8 cellular contexts compared by ENCODE assay signal in the genomic region with DNA sequence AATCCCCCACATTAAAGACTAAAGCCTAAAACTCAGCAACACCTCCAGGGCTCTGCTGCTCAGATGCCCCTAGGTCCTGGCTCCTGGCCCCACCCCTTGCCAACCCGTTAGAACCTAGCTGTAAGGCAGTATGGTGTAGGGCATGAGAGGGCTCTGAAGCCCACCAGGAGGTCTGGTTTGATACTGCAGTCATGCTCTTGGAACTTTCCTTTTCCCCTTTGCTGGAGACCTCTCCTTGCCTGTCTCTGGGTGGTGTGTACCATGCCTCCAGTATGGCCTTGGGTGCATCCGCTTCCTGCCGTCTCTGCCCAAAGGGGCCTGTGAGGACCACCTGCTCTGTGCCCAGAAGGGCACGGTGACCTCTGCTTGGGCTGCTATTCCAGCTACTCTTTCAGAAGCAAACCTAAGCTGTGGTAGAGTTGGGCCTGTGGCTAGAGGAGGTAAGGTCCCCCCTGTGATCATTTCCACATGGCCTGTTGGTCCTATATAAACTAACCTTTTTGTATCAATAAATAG. TPM values are rescaled to one million over a fixed set of nuclear protein-coding genes. Genes with fewer than 3 reads are reported as not detected.
DNase-seq lines count a peak whose midpoint lies in the region; ATAC-seq and TF ChIP-seq lines count a peak whose summit lies in the region.

No MANE protein-coding gene starts in this region.

- ATAC-seq in HCT116 (no peak), naive B cell (ENCODE audit: low read depth in 2 of 2) (no peak)

- in situ Hi-C loops in astrocyte of the cerebellum (cut with HindIII; ENCODE audit: low sequenced_read_pairs), result no loop called here

- no peaks in the 10 kb centered on the region for H3K27me3 ChIP-seq in HCT116 (ENCODE audit: insufficient read depth, low read length)
- no peaks in the 10 kb centered on the region for H3K27me3 ChIP-seq in esophagus squamous epithelium

- peak overlapping the region in 3 of 6 donors; percentile 47 to 85 (median 64) for H3K27ac Mint-ChIP-seq in naive B cell

- intact Hi-C loops in HCT116 (cut with micrococcal nuclease) (no loop called here), esophagus squamous epithelium (cut with DNase I) (no loop called here)

- no TSS peak for BruUV-seq in HCT116 (replicated peaks; lab: Mats Ljungman, UMichigan)

- H3K27ac ChIP-seq in HCT116 (ENCODE audit: low read depth, low read length) (no peak overlapping the region), esophagus squamous epithelium (no peak overlapping the region)

- CTCF ChIA-PET in AG04449 (lab: Yijun Ruan, JAX), result interaction anchor here (1.2 to 1.3 kb wide), 2 partner anchors 10 to 81 kb away, joined by 3 read pairs; no protein-coding TSS in a partner anchor
- CTCF ChIA-PET in HCT116 (lab: Charles Lee), result no interaction called here

- 50 to 100% methylated on average over 1 of the region's 4 CpGs for WGBS in esophagus squamous epithelium, 2 donors

- H3K9ac ChIP-seq in HCT116 (ENCODE audit: low read length), result no peak overlapping the region

- no peak for TF ChIP-seq RAD21 in HCT116 (IDR thresholded peaks at IDR 0.05; ENCODE audit: low read depth)

- peaks cover 75% of the 10 kb centered on the region for H3K79me2 ChIP-seq in HCT116 (ENCODE audit: insufficient read depth, low read length)

- H3K9me3 ChIP-seq in HCT116 (ENCODE audit: control insufficient read depth in 1 of 2, insufficient read depth in 1 of 2, low read depth in 1 of 2, low read length in 2 of 2) (no peaks in the 10 kb centered on the region), esophagus squamous epithelium (no peaks in the 10 kb centered on the region)

- TF ChIP-seq CTCF in AG04449 (IDR thresholded peaks at IDR 0.05; ENCODE audit: insufficient read depth, low read length, missing control alignments), result no peak
- no peak for TF ChIP-seq CTCF in HCT116 (IDR thresholded peaks at IDR 0.05 in 2 of 3, conservative IDR thresholded peaks at IDR 0.05 in 1 of 3; ENCODE audit: borderline replicate concordance in 1 of 3, insufficient read depth in 1 of 3, low read depth in 2 of 3, low read length in 2 of 3)
- TF ChIP-seq CTCF in astrocyte of the cerebellum (IDR thresholded peaks at IDR 0.05; ENCODE audit: low read depth, low read length, missing control alignments), result no peak
- TF ChIP-seq CTCF in esophagus squamous epithelium (IDR thresholded peaks at IDR 0.05), result no peak

- H3K27me3 Mint-ChIP-seq in naive B cell, result no peaks in the 10 kb centered on the region

- H3K36me3 ChIP-seq in HCT116 (ENCODE audit: control insufficient read depth in 1 of 2, insufficient read depth in 2 of 2, low read length in 2 of 2) (peaks cover 3 to 28% of the 10 kb centered on the region in 2 experiments; a peak in 2 of 4 replicates), esophagus squamous epithelium (peaks cover 0 to 6% (median 0%) of the 10 kb centered on the region in 3 donors)

- H3K9me3 Mint-ChIP-seq in naive B cell, result no peaks in the 10 kb centered on the region

- RAD21 ChIA-PET in HCT116 (lab: Charles Lee; ENCODE audit: low non-redundant PET in 1 of 2, low total read pairs in 2 of 2, uncharacterized antibody in 2 of 2, unreplicated experiment in 2 of 2), result no interaction called here

- POLR2A ChIA-PET in AG04449 (lab: Yijun Ruan, JAX), result no interaction called here
- POLR2A ChIA-PET in HCT116 (lab: Charles Lee), result interaction anchor here (0.6 kb wide), 1 partner anchor 1188 kb away, joined by 3 read pairs; no protein-coding TSS in a partner anchor

- H3K4me3 ChIP-seq in AG04449 (ENCODE audit: low read depth, low read length) (peak overlapping the region; percentile 64), HCT116 (replicated peaks in 1 of 2; ENCODE audit: low read depth in 1 of 2, low read length in 2 of 2) (no peak overlapping the region), astrocyte of the cerebellum (ENCODE audit: low read depth, low read length) (peak overlapping the region; percentile 65), esophagus squamous epithelium (peak overlapping the region in 2 of 4 donors; percentile 87 to 97)

- 0 out of 2 replicates have a peak overlapping the region, but pooled peaks have one; percentile 84 for H3K4me2 ChIP-seq in HCT116 (ENCODE audit: low read length)

- H4K20me1 ChIP-seq in HCT116 (ENCODE audit: insufficient read depth), result peaks cover 24% of the 10 kb centered on the region

- H3K4me1 Mint-ChIP-seq in naive B cell, result peaks cover 58 to 73% (median 71%) of the 10 kb centered on the region in 3 donors

- H2AFZ ChIP-seq in HCT116 (ENCODE audit: low read depth, low read length, poor library complexity, severe bottlenecking), result no peak overlapping the region

- TF ChIP-seq POLR2A in HCT116 (IDR thresholded peaks at IDR 0.05; ENCODE audit: borderline replicate concordance, extremely low read depth, insufficient read depth, insufficient read length) (no peak), esophagus squamous epithelium (IDR thresholded peaks at IDR 0.05) (no peak)

- no peaks in the 10 kb centered on the region for H3K9me2 ChIP-seq in HCT116 (ENCODE audit: insufficient read depth)

- no peaks in the 10 kb centered on the region for H3K36me3 Mint-ChIP-seq in naive B cell

- peaks cover 8 to 24% of the 10 kb centered on the region in 2 experiments; a peak in 3 of 4 replicates for H3K4me1 ChIP-seq in HCT116 (ENCODE audit: control insufficient read depth in 1 of 2, insufficient read depth in 2 of 2, low read length in 2 of 2)
- peaks cover 51 to 78% (median 60%) of the 10 kb centered on the region in 3 donors for H3K4me1 ChIP-seq in esophagus squamous epithelium

- DNase-seq in AG04449 (ENCODE audit: low read depth, low spot score) (no peak), HCT116 (ENCODE audit: low read depth, low spot score) (no peak), astrocyte of the cerebellum (ENCODE audit: low read depth) (no peak), naive B cell (no peak), esophagus squamous epithelium (lab: John Stamatoyannopoulos, UW) (no peak), NCI-H1930 (lab: John Stamatoyannopoulos, UW) (no peak), Kasumi-1 (lab: John Stamatoyannopoulos, UW) (no peak), NCI-H146 (lab: John Stamatoyannopoulos, UW) (no peak)

- peak overlapping the region; percentile 68 to 95 (median 78) for H3K4me3 Mint-ChIP-seq in naive B cell

TF ChIP-seq in HCT116, 20 proteins besides CTCF, POLR2A, EP300 and RAD21:
- TF ChIP-seq CEBPB (IDR thresholded peaks at IDR 0.05; ENCODE audit: low read depth) (no peak), CBX3 (IDR thresholded peaks at IDR 0.05; ENCODE audit: low read depth) (no peak), YY1 (IDR thresholded peaks at IDR 0.05; ENCODE audit: extremely low read depth, insufficient replicate concordance, low read depth, low read length) (no peak)

RNA-seq across cellular contexts. Expression of a gene that starts 3.5 kb away (rescaled TPM):
- total RNA-seq in HCT116 (2021; ENCODE audit: unreplicated experiment), result 39.8 TPM
- polyA plus RNA-seq in HCT116 (2012), result 31.4 and 32.4 TPM in 2 replicates
- polyA plus RNA-seq in naive B cell (ENCODE audit: low read depth in 6 of 6), result 1 to 10 TPM in 3 of 6 donors, under 1 TPM in 3; 0.04 to 2.0 (median 0.96) TPM
- total RNA-seq in esophagus squamous epithelium, result 10 to 100 TPM in 2 of 4 donors, 1 to 10 TPM in 2; 8.0 to 30.7 (median 17.9) TPM

Comparison
In these comparisons a context has a peak if more than half of its experiments do, and no peak if none do; other contexts are left out.
1. H3K4me3 ChIP-seq: peak in AG04449 (single experiment) and astrocyte of the cerebellum (single experiment); none in HCT116 (0 of 2).